8 cellular contexts compared by ENCODE assay signal in genomic region chr20:12970372-12970821, GRCh38. TPM values are rescaled to one million over a fixed set of nuclear protein-coding genes. Genes with fewer than 3 reads are reported as not detected.
A peak's percentile ranks its signal among the peaks of the same experiment; 100 is the strongest.
DNase-seq lines count a peak whose midpoint lies in the region; ATAC-seq, FAIRE-seq and TF ChIP-seq lines count a peak whose summit lies in the region.

No MANE protein-coding gene starts in this region.

- ATAC-seq in GM18502 (IDR thresholded peaks at IDR 0.05; ENCODE audit: poor library complexity, unreplicated experiment) (no peak), HG02763 (IDR thresholded peaks at IDR 0.05; ENCODE audit: unreplicated experiment) (no peak)
- no peak for ATAC-seq in activated CD4-positive, CD25-positive, alpha-beta regulatory T cell treated with anti-CD3 and anti-CD28 coated beads, Interleukin-2, amount 50 U/mL, for 24 hours

- peak; percentile 47 for FAIRE-seq in TTC549 (lab: Jason Lieb, UNC)

- H3K36me3 Mint-ChIP-seq in CD4-positive, alpha-beta memory T cell = no peaks in the 10 kb centered on the region

- H2AFZ ChIP-seq in hepatocyte = no peak overlapping the region

- no peaks in the 10 kb centered on the region for H3K4me1 Mint-ChIP-seq in CD4-positive, alpha-beta memory T cell

- TF ChIP-seq POLR2A in testis (IDR thresholded peaks at IDR 0.05) = no peak

- no peaks in the 10 kb centered on the region for H3K36me3 ChIP-seq in CD4-positive, alpha-beta memory T cell (ENCODE audit: insufficient read depth, low read length)
- H3K36me3 ChIP-seq in hepatocyte (replicated peaks; ENCODE audit: insufficient read depth, low read depth) = no peaks in the 10 kb centered on the region
- H3K36me3 ChIP-seq in testis (ENCODE audit: low read depth, missing control alignments) = no peaks in the 10 kb centered on the region

- no peak overlapping the region for H3K4me2 ChIP-seq in hepatocyte

- no peak overlapping the region for H3K27ac Mint-ChIP-seq in CD4-positive, alpha-beta memory T cell

- H3K27me3 Mint-ChIP-seq in CD4-positive, alpha-beta memory T cell = peaks cover 0 to 2% of the 10 kb centered on the region in 2 donors

- no peaks in the 10 kb centered on the region for H3K4me1 ChIP-seq in CD4-positive, alpha-beta memory T cell (ENCODE audit: insufficient read depth, low read length)
- H3K4me1 ChIP-seq in hepatocyte (ENCODE audit: insufficient read depth) (no peaks in the 10 kb centered on the region), testis (no peaks in the 10 kb centered on the region)

- no peak overlapping the region for H3K4me3 ChIP-seq in CD4-positive, alpha-beta memory T cell (ENCODE audit: low read length in 2 of 2)
- H3K4me3 ChIP-seq in hepatocyte (no peak overlapping the region), testis (no peak overlapping the region)

- H3K27ac ChIP-seq in CD4-positive, alpha-beta memory T cell (ENCODE audit: low read depth, low read length) = no peak overlapping the region
- no peak overlapping the region for H3K27ac ChIP-seq in hepatocyte
- no peak overlapping the region for H3K27ac ChIP-seq in testis

- peak; percentile 82 for TF ChIP-seq CTCF in hepatocyte (IDR thresholded peaks at IDR 0.05; ENCODE audit: poor library complexity)
- TF ChIP-seq CTCF in testis (IDR thresholded peaks at IDR 0.05) = peak; percentile 30 to 53 (median 53)

- no peak overlapping the region for H3K4me3 Mint-ChIP-seq in CD4-positive, alpha-beta memory T cell

- CTCF ChIA-PET in CD4-positive, alpha-beta memory T cell (lab: Charles Lee; ENCODE audit: partially characterized antibody) = no interaction called here

- no peaks in the 10 kb centered on the region for H3K9me2 ChIP-seq in hepatocyte (replicated peaks; ENCODE audit: insufficient read depth)

- intact Hi-C loops in CD4-positive, alpha-beta memory T cell (cut with micrococcal nuclease) = loop anchor here (10.0 kb wide), 1 partner anchor 574 kb away; no protein-coding TSS in a partner anchor
- intact Hi-C loops in testis (cut with DNase I; ENCODE audit: low total_unique reads) = loop anchor here (10.0 kb wide), 1 partner anchor 134 kb away; no protein-coding TSS in a partner anchor

- no peaks in the 10 kb centered on the region for H3K9me3 ChIP-seq in CD4-positive, alpha-beta memory T cell (ENCODE audit: control insufficient read depth in 1 of 2, low read length in 2 of 2)
- no peaks in the 10 kb centered on the region for H3K9me3 ChIP-seq in hepatocyte (ENCODE audit: low read depth)
- no peaks in the 10 kb centered on the region for H3K9me3 ChIP-seq in testis

- peaks cover 0 to 3% (median 0%) of the 10 kb centered on the region in 8 donors for H3K9me3 Mint-ChIP-seq in CD4-positive, alpha-beta memory T cell

- no peaks in the 10 kb centered on the region for H3K27me3 ChIP-seq in CD4-positive, alpha-beta memory T cell (ENCODE audit: insufficient read depth, low read length)
- H3K27me3 ChIP-seq in hepatocyte (no peaks in the 10 kb centered on the region), testis (no peaks in the 10 kb centered on the region)

- no peaks in the 10 kb centered on the region for H4K20me1 ChIP-seq in hepatocyte (ENCODE audit: insufficient read depth, poor library complexity, severe bottlenecking)

- POLR2A ChIA-PET in CD4-positive, alpha-beta memory T cell (lab: Charles Lee; ENCODE audit: partially characterized antibody) = no interaction called here

- no peaks in the 10 kb centered on the region for H3K79me2 ChIP-seq in hepatocyte

- DNase-seq in CD4-positive, alpha-beta memory T cell = peak in 3 of 5 donors; percentile 2 to 22 (median 4)
- DNase-seq in HPDE6-E6E7 (ENCODE audit: extremely low spot score) (peak; percentile 48), hepatocyte (ENCODE audit: low spot score) (peak; percentile 60), testis (peak; percentile 30)

- 64% methylated on average over 4 of the region's 4 CpGs for WGBS in hepatocyte (ENCODE audit: low lambda C conversion rate, missing lambda C conversion rate)
- 58 to 63% methylated on average over 4 of the region's 4 CpGs for WGBS in testis, 2 donors

RNA-seq across cellular contexts. Expression of gene SPTLC3, which starts 38.4 kb away (rescaled TPM):
- under 1 TPM; 0.06 to 0.26 TPM for total RNA-seq in CD4-positive, alpha-beta memory T cell
- under 1 TPM; 0.41 to 0.89 TPM for polyA plus RNA-seq in CD4-positive, alpha-beta memory T cell
- 47.6 and 50.9 TPM in 2 replicates for total RNA-seq in hepatocyte
- polyA plus RNA-seq in hepatocyte = 30.9 and 36.3 TPM in 2 replicates
- 10 to 100 TPM in 1 of 2 donors, 1 to 10 TPM in 1; 9.8 to 22.6 TPM for total RNA-seq in testis
- polyA plus RNA-seq in testis (ENCODE audit: insufficient read depth, low read depth, low replicate concordance) = 11.3 TPM

Comparison
In these comparisons a context has a peak if more than half of its experiments do, and no peak if none do; other contexts are left out.
1. DNase-seq: peak in every context shown above with its lines; median percentile 60 in hepatocyte; 48 in HPDE6-E6E7; 30 in testis; 4 in CD4-positive, alpha-beta memory T cell.
2. RNA of gene SPTLC3, which starts 38.4 kb away (total RNA-seq): 47.6 to 50.9 TPM in hepatocyte and 9.8 to 22.6 TPM in testis; 0.06 to 0.26 TPM in CD4-positive, alpha-beta memory T cell; every median in the first group is over 4 times any median in the second.